Comparison of ENCODE assay signal across 13 cellular contexts in genomic region chr18:57523171-57523956, GRCh38.
DNase-seq lines count a peak whose midpoint lies in the region; ATAC-seq, FAIRE-seq and TF ChIP-seq lines count a peak whose summit lies in the region.
"Had no signal": no experiment of that assay in that cellular context is flagged by ENCODE, and none has a peak within 500 bp of the region (broad histone marks: within the 10 kb centered on the region; RNA-seq: fewer than 3 reads in every experiment).

No MANE protein-coding gene starts in this region.

- H3K9ac ChIP-seq in endodermal cell (ENCODE audit: extremely low read depth, low read length, poor library complexity, severe bottlenecking), result no peak overlapping the region

- CTCF ChIA-PET in HEK293T (lab: Yijun Ruan, JAX), result no interaction called here

- TF ChIP-seq CTCF in endodermal cell (conservative IDR thresholded peaks at IDR 0.05), result no peak
- no peak for TF ChIP-seq CTCF in BE2C (IDR thresholded peaks at IDR 0.05; ENCODE audit: low read depth, low read length)
- no peak for TF ChIP-seq CTCF in osteocyte (IDR thresholded peaks at IDR 0.05)

- H3K9me3 ChIP-seq in endodermal cell (ENCODE audit: control insufficient read depth, low read length) (peaks cover 8% of the 10 kb centered on the region), BE2C (no peaks in the 10 kb centered on the region)

- FAIRE-seq in GM12892 (lab: Jason Lieb, UNC), result no peak

- no peaks in the 10 kb centered on the region for H3K27me3 ChIP-seq in endodermal cell (ENCODE audit: control insufficient read depth, insufficient read depth, low read length, poor library complexity, severe bottlenecking)
- H3K27me3 ChIP-seq in BE2C, result no peaks in the 10 kb centered on the region

- H3K36me3 Mint-ChIP-seq in endodermal cell (ENCODE audit: low read depth), result no peaks in the 10 kb centered on the region
- no peaks in the 10 kb centered on the region for H3K36me3 Mint-ChIP-seq in osteocyte (ENCODE audit: unreplicated experiment)

- no peaks in the 10 kb centered on the region for H3K36me3 ChIP-seq in endodermal cell (ENCODE audit: control insufficient read depth, insufficient read depth, low read length)
- no peaks in the 10 kb centered on the region for H3K36me3 ChIP-seq in BE2C

- DNase-seq in CD1c-positive myeloid dendritic cell (ENCODE audit: extremely low spot score) (peak; percentile 78), NCI-H524 treated with DMSO at 0.1 percent for 48 hours (lab: John Stamatoyannopoulos, UW) (peak; percentile 53), endodermal cell (peak; percentile 17), BE2C (no peak), HEK293T (ENCODE audit: extremely low spot score) (no peak), GM12892 (ENCODE audit: insufficient read length) (no peak), osteocyte (ENCODE audit: extremely low spot score, unreplicated experiment) (no peak)
- DNase-seq: activated CD4-positive, CD25-positive, alpha-beta regulatory T cell treated with anti-CD3 and anti-CD28 coated beads, Interleukin-2, amount 50 U/mL, for 72 hours; foreskin melanocyte; left colon; NCI-H1048; psoas muscle had no signal

- 90 to 93% methylated on average over 6 to 11 of the region's 11 CpGs for WGBS in endodermal cell (ENCODE audit: insufficient coverage in 1 of 2, insufficient read length in 1 of 2), 2 experiments

- POLR2A ChIA-PET in HEK293T (lab: Yijun Ruan, JAX), result no interaction called here

- TF ChIP-seq POLR2A in GM12892 (IDR thresholded peaks at IDR 0.05; ENCODE audit: low read depth, low read length), result no peak

- ATAC-seq in GM21723 (IDR thresholded peaks at IDR 0.05; ENCODE audit: unreplicated experiment), result peak; percentile 83
- ATAC-seq: left colon, psoas muscle had no signal

- no peak overlapping the region for H3K27ac Mint-ChIP-seq in endodermal cell
- no peak overlapping the region for H3K27ac Mint-ChIP-seq in osteocyte (ENCODE audit: unreplicated experiment)

- peaks cover 4% of the 10 kb centered on the region for H3K27me3 Mint-ChIP-seq in endodermal cell (ENCODE audit: insufficient read depth)
- H3K27me3 Mint-ChIP-seq in osteocyte (ENCODE audit: unreplicated experiment), result peaks cover 38% of the 10 kb centered on the region

- H3K27ac ChIP-seq in endodermal cell (ENCODE audit: low read depth, low read length), result no peak overlapping the region
- H3K27ac ChIP-seq: psoas muscle had no signal

- H3K4me1 Mint-ChIP-seq in endodermal cell (peaks cover 3% of the 10 kb centered on the region), osteocyte (ENCODE audit: unreplicated experiment) (peaks cover 2% of the 10 kb centered on the region)

- H3K9me3 Mint-ChIP-seq in endodermal cell (peaks cover 9% of the 10 kb centered on the region), osteocyte (ENCODE audit: unreplicated experiment) (no peaks in the 10 kb centered on the region)

- H3K4me3 Mint-ChIP-seq in endodermal cell, result no peak overlapping the region
- H3K4me3 Mint-ChIP-seq in osteocyte (ENCODE audit: unreplicated experiment), result no peak overlapping the region

- H3K4me1 ChIP-seq in endodermal cell (ENCODE audit: control insufficient read depth, insufficient read depth, low read length), result no peaks in the 10 kb centered on the region
- no peaks in the 10 kb centered on the region for H3K4me1 ChIP-seq in BE2C
- H3K4me1 ChIP-seq: psoas muscle had no signal

- H3K4me3 ChIP-seq in endodermal cell (ENCODE audit: low read length), result no peak overlapping the region
- no peak overlapping the region for H3K4me3 ChIP-seq in BE2C (ENCODE audit: low read depth, low read length)
- H3K4me3 ChIP-seq: psoas muscle had no signal

TF ChIP-seq in HEK293T, 16 proteins besides CTCF, POLR2A, EP300 and RAD21:
- TF ChIP-seq PKNOX1 (IDR thresholded peaks at IDR 0.05), result no peak
- TF ChIP-seq SUZ12 (IDR thresholded peaks at IDR 0.05), result no peak
- TF ChIP-seq ELF4 (IDR thresholded peaks at IDR 0.05), result no peak

Comparison
In these comparisons a context has a peak if more than half of its experiments do, and no peak if none do; other contexts are left out.
1. DNase-seq: peak in CD1c-positive myeloid dendritic cell (single experiment), NCI-H524 treated with DMSO at 0.1 percent for 48 hours (single experiment) and endodermal cell (single experiment); none in BE2C (single experiment), HEK293T (single experiment), GM12892 (single experiment) and osteocyte (single experiment).